In genomic region chr6:119308048-119308570, GRCh38 we compare ENCODE assay signal across 12 cellular contexts. TPM values are rescaled to one million over a fixed set of nuclear protein-coding genes. Genes with fewer than 3 reads are reported as not detected.
DNase-seq lines count a peak whose midpoint lies in the region; ATAC-seq and TF ChIP-seq lines count a peak whose summit lies in the region.
"Had no signal": no experiment of that assay in that cellular context is flagged by ENCODE, and none has a peak within 500 bp of the region (broad histone marks: within the 10 kb centered on the region; RNA-seq: fewer than 3 reads in every experiment).

No MANE protein-coding gene starts in this region.

- H3K4me1 Mint-ChIP-seq in naive thymus-derived CD8-positive, alpha-beta T cell: peaks cover 10 to 36% (median 15%) of the 10 kb centered on the region in 4 donors

- H3K9me3 ChIP-seq in A673 (ENCODE audit: low read depth, low read length, poor library complexity, severe bottlenecking): no peaks in the 10 kb centered on the region
- H3K9me3 ChIP-seq in gastroesophageal sphincter: no peaks in the 10 kb centered on the region

- intact Hi-C loops in A673 (cut with micrococcal nuclease; ENCODE audit: unreplicated experiment): no loop called here

- TF ChIP-seq CTCF in A673 (conservative IDR thresholded peaks at IDR 0.05; ENCODE audit: low read depth, low read length): no peak
- TF ChIP-seq CTCF in gastroesophageal sphincter (IDR thresholded peaks at IDR 0.05): no peak

- in situ Hi-C loops in G401 (cut with HindIII; ENCODE audit: low sequenced_read_pairs): no loop called here

- POLR2A ChIA-PET in A673 (lab: Charles Lee; ENCODE audit: low non-redundant PET): no interaction called here
- POLR2A ChIA-PET in naive thymus-derived CD8-positive, alpha-beta T cell (lab: Charles Lee): no interaction called here

- WGBS in gastroesophageal sphincter (ENCODE audit: low coverage in 1 of 2), 2 donors: 34 to 53% methylated on average over 2 of the region's 2 CpGs

- no peak overlapping the region for H3K4me3 Mint-ChIP-seq in naive thymus-derived CD8-positive, alpha-beta T cell
- H3K4me3 Mint-ChIP-seq: activated T-cell treated with anti-CD3 and anti-CD28 coated beads, Interleukin-2, amount 50 U/mL, for 4 hours; neural progenitor cell had no signal

- H3K27me3 Mint-ChIP-seq in naive thymus-derived CD8-positive, alpha-beta T cell: no peaks in the 10 kb centered on the region

- H3K4me1 ChIP-seq in A673 (ENCODE audit: insufficient read depth, low read length, poor library complexity, severe bottlenecking): peaks cover 5% of the 10 kb centered on the region
- peaks cover 0 to 54% (median 0%) of the 10 kb centered on the region in 3 donors for H3K4me1 ChIP-seq in gastroesophageal sphincter

- CTCF ChIA-PET in A673 (lab: Charles Lee): no interaction called here

- DNase-seq in A673 (ENCODE audit: low spot score) (peak; percentile 43), H4 (ENCODE audit: low spot score) (peak; percentile 13), NCI-H1694 treated with DMSO at 0.1 percent for 48 hours (lab: John Stamatoyannopoulos, UW) (no peak), G401 (ENCODE audit: low spot score) (no peak), KG1 (lab: John Stamatoyannopoulos, UW) (no peak)
- no peak for DNase-seq in naive thymus-derived CD8-positive, alpha-beta T cell
- DNase-seq: activated T-cell treated with anti-CD3 and anti-CD28 coated beads, Interleukin-2, amount 50 U/mL, for 4 hours; DMS153; RPMI8226 had no signal

- no peak for TF ChIP-seq EP300 in gastroesophageal sphincter (IDR thresholded peaks at IDR 0.05)

- BruUV-seq in A673 (replicated peaks; lab: Mats Ljungman, UMichigan): no TSS peak

- H3K36me3 Mint-ChIP-seq in naive thymus-derived CD8-positive, alpha-beta T cell: peaks cover 0 to 13% (median 0%) of the 10 kb centered on the region in 3 donors
- H3K36me3 Mint-ChIP-seq: neural progenitor cell had no signal

- H3K27ac Mint-ChIP-seq in naive thymus-derived CD8-positive, alpha-beta T cell: no peak overlapping the region
- H3K27ac Mint-ChIP-seq: neural progenitor cell had no signal

- no peak overlapping the region for H3K27ac ChIP-seq in A673 (ENCODE audit: low read depth, low read length, poor library complexity, severe bottlenecking)
- H3K27ac ChIP-seq in gastroesophageal sphincter: no peak overlapping the region
- H3K27ac ChIP-seq: neural progenitor cell had no signal

- H3K4me3 ChIP-seq in A673 (ENCODE audit: low read depth, low read length, poor library complexity, severe bottlenecking) (no peak overlapping the region), gastroesophageal sphincter (no peak overlapping the region)
- H3K4me3 ChIP-seq: neural progenitor cell had no signal

- ATAC-seq in SK-N-SH treated with all-trans-retinoic acid at 6 μM for 48 hours: peak; percentile 75
- ATAC-seq in gastroesophageal sphincter: peak; percentile 36
- no peak for ATAC-seq in naive thymus-derived CD8-positive, alpha-beta T cell
- ATAC-seq: activated T-cell treated with anti-CD3 and anti-CD28 coated beads, Interleukin-2, amount 50 U/mL, for 4 hours had no signal

- no peaks in the 10 kb centered on the region for H3K9me3 Mint-ChIP-seq in naive thymus-derived CD8-positive, alpha-beta T cell
- H3K9me3 Mint-ChIP-seq: activated T-cell treated with anti-CD3 and anti-CD28 coated beads, Interleukin-2, amount 50 U/mL, for 4 hours; neural progenitor cell had no signal

- H3K36me3 ChIP-seq in A673 (ENCODE audit: insufficient read depth, low read length, poor library complexity, severe bottlenecking) (no peaks in the 10 kb centered on the region), gastroesophageal sphincter (peaks cover 0 to 24% of the 10 kb centered on the region in 2 donors)
- H3K36me3 ChIP-seq: neural progenitor cell had no signal

- no peak for TF ChIP-seq POLR2A in gastroesophageal sphincter (IDR thresholded peaks at IDR 0.05)

- H3K27me3 ChIP-seq in A673 (replicated peaks; ENCODE audit: insufficient read depth, low read depth, low read length, poor library complexity): no peaks in the 10 kb centered on the region
- H3K27me3 ChIP-seq in gastroesophageal sphincter: no peaks in the 10 kb centered on the region
- H3K27me3 ChIP-seq: neural progenitor cell had no signal

TF ChIP-seq in SK-N-SH treated with all-trans-retinoic acid at 6 μM for 48 hours, 23 proteins besides CTCF, POLR2A, EP300 and RAD21 (continues in another document):
- no peak for TF ChIP-seq TOX (CRISPR knock-in tag; IDR thresholded peaks at IDR 0.05; ENCODE audit: borderline replicate concordance)
- no peak for TF ChIP-seq GLIS3 (CRISPR knock-in tag; IDR thresholded peaks at IDR 0.05)
- TF ChIP-seq ZNF8 (CRISPR knock-in tag; IDR thresholded peaks at IDR 0.05): no peak
- no peak for TF ChIP-seq TSHZ2 (CRISPR knock-in tag; IDR thresholded peaks at IDR 0.05)
- TF ChIP-seq ESRRG (CRISPR knock-in tag; IDR thresholded peaks at IDR 0.05): no peak
- TF ChIP-seq ZFP3 (CRISPR knock-in tag; IDR thresholded peaks at IDR 0.05): no peak; the same call in 1 of the 2 replicates
- TF ChIP-seq ARNTL (CRISPR knock-in tag; IDR thresholded peaks at IDR 0.05; ENCODE audit: borderline replicate concordance, low read depth): no peak
- no peak for TF ChIP-seq POU6F1 (CRISPR knock-in tag; IDR thresholded peaks at IDR 0.05; ENCODE audit: borderline replicate concordance, low read depth)
- TF ChIP-seq SNAI2 (CRISPR knock-in tag; IDR thresholded peaks at IDR 0.05): 0 out of 2 replicates have a peak, but pooled peaks have one; percentile 10
- peak; percentile 89 for TF ChIP-seq ISL1 (CRISPR knock-in tag; IDR thresholded peaks at IDR 0.05)
- TF ChIP-seq ZC3H10 (CRISPR knock-in tag; IDR thresholded peaks at IDR 0.05): no peak; the same call in 1 of the 2 replicates
- TF ChIP-seq ZNF565 (CRISPR knock-in tag; conservative IDR thresholded peaks at IDR 0.05; ENCODE audit: low read depth): no peak
- TF ChIP-seq TCF4 (CRISPR knock-in tag; IDR thresholded peaks at IDR 0.05; ENCODE audit: borderline replicate concordance): no peak
- TF ChIP-seq ZFP30 (CRISPR knock-in tag; IDR thresholded peaks at IDR 0.05): no peak
- TF ChIP-seq BACH2 (CRISPR knock-in tag; IDR thresholded peaks at IDR 0.05; ENCODE audit: borderline replicate concordance): no peak
- TF ChIP-seq RARB (CRISPR knock-in tag; IDR thresholded peaks at IDR 0.05): no peak
- TF ChIP-seq ZNF70 (CRISPR knock-in tag; IDR thresholded peaks at IDR 0.05): no peak
- TF ChIP-seq CSRNP3 (CRISPR knock-in tag; IDR thresholded peaks at IDR 0.05): no peak

RNA-seq across cellular contexts. Expression of gene MAN1A1, which starts 41.5 kb away (rescaled TPM):
- total RNA-seq in A673 (2021): 0.06 TPM in 1 of 2 replicates, not detected in the other
- 11.7 and 14.1 TPM in 2 replicates for total RNA-seq in H4 (2014; rRNA removed; shearing (Covaris generic))
- total RNA-seq in gastroesophageal sphincter: 100 to 1,000 TPM in 2 of 4 donors, 10 to 100 TPM in 2; 73.3 to 177 (median 110) TPM
- 1 to 10 TPM; 8.6 to 9.9 TPM for total RNA-seq in naive thymus-derived CD8-positive, alpha-beta T cell
- polyA plus RNA-seq in naive thymus-derived CD8-positive, alpha-beta T cell: 10 to 100 TPM in 1 of 3 donors, 1 to 10 TPM in 2; 6.1 to 17.9 (median 6.1) TPM
- total RNA-seq in G401 (2014; rRNA removed; shearing (Covaris generic)): not detected in 2 replicates

Comparison
In these comparisons a context has a peak if more than half of its experiments do, and no peak if none do; other contexts are left out.
1. DNase-seq: peak in A673 (single experiment) and H4 (single experiment); none in naive thymus-derived CD8-positive, alpha-beta T cell (0 of 10), NCI-H1694 treated with DMSO at 0.1 percent for 48 hours (single experiment), G401 (single experiment) and KG1 (single experiment).
2. ATAC-seq: peak in SK-N-SH treated with all-trans-retinoic acid at 6 μM for 48 hours (single experiment) and gastroesophageal sphincter (single experiment); none in naive thymus-derived CD8-positive, alpha-beta T cell (0 of 2).